In genomic region chr14:105204206-105204930, GRCh38 we compare ENCODE assay signal across 12 cellular contexts. TPM values are rescaled to one million over a fixed set of nuclear protein-coding genes. Genes with fewer than 3 reads are reported as not detected.
DNase-seq lines count a peak whose midpoint lies in the region; ATAC-seq and TF ChIP-seq lines count a peak whose summit lies in the region.
"Had no signal": no experiment of that assay in that cellular context is flagged by ENCODE, and none has a peak within 500 bp of the region (broad histone marks: within the 10 kb centered on the region; RNA-seq: fewer than 3 reads in every experiment).

No MANE protein-coding gene starts in this region.

- no peak overlapping the region for H3K4me3 ChIP-seq in mammary epithelial cell (replicated peaks in 1 of 3; ENCODE audit: insufficient read depth in 1 of 3, low read depth in 2 of 3, low read length in 3 of 3)
- no peak overlapping the region for H3K4me3 ChIP-seq in kidney epithelial cell (ENCODE audit: low read depth, low read length)
- no peak overlapping the region for H3K4me3 ChIP-seq in stomach
- H3K4me3 ChIP-seq: spleen had no signal

- H3K36me3 ChIP-seq in mammary epithelial cell (ENCODE audit: insufficient read depth, low read length) (no peaks in the 10 kb centered on the region), kidney epithelial cell (ENCODE audit: control insufficient read depth, insufficient read depth, low read length) (no peaks in the 10 kb centered on the region), stomach (peaks cover 0 to 8% (median 6%) of the 10 kb centered on the region in 4 donors)

- in situ Hi-C loops in mammary epithelial cell (cut with MboI; ENCODE audit: low sequenced_read_pairs in 2 of 2), result no loop called here

- no peaks in the 10 kb centered on the region for H3K79me2 ChIP-seq in mammary epithelial cell (ENCODE audit: insufficient read depth, low read length)

- intact Hi-C loops in mammary epithelial cell (cut with micrococcal nuclease) (loop anchor here (2.0 kb wide), 1 partner anchor 38 kb away; no protein-coding TSS in a partner anchor), stomach (cut with DNase I; ENCODE audit: low total_unique reads) (loop anchor here (5.0 to 10.0 kb wide), 2 partner anchors 80 to 148 kb away; no protein-coding TSS in a partner anchor)

- H3K4me1 ChIP-seq in mammary epithelial cell (ENCODE audit: insufficient read depth, low read length) (peaks cover 22% of the 10 kb centered on the region), stomach (peaks cover 31 to 63% (median 55%) of the 10 kb centered on the region in 4 donors)

- ATAC-seq in GM19467 (IDR thresholded peaks at IDR 0.05; ENCODE audit: unreplicated experiment), result no peak
- ATAC-seq: activated CD8-positive, alpha-beta T cell treated with anti-CD3 and anti-CD28 coated beads for 36 hours; stimulated activated naive CD8-positive, alpha-beta T cell treated with anti-CD3 and anti-CD28 coated beads, Interleukin-15, Interleukin-2, amounts not matched to agents 100 U/mL and 50 U/mL, for 24 hours had no signal

- H4K20me1 ChIP-seq in mammary epithelial cell (ENCODE audit: insufficient read depth, low read length), result no peaks in the 10 kb centered on the region

- no peak for TF ChIP-seq RAD21 in Ishikawa (IDR thresholded peaks at IDR 0.05; ENCODE audit: low read depth)

- dilution Hi-C loops in mammary epithelial cell (cut with HindIII; ENCODE audit: low sequenced_read_pairs), result no loop called here

- no peak overlapping the region for H3K9ac ChIP-seq in mammary epithelial cell (ENCODE audit: insufficient read depth, low read length)

- CTCF ChIA-PET in mammary epithelial cell (lab: Charles Lee; ENCODE audit: low non-redundant PET), result no interaction called here

- H3K27ac ChIP-seq in mammary epithelial cell (ENCODE audit: insufficient read depth, low read depth, low read length) (no peak overlapping the region), stomach (peak overlapping the region in 1 of 5 donors; percentile 29)
- H3K27ac ChIP-seq: spleen had no signal

- H3K27me3 ChIP-seq in mammary epithelial cell (ENCODE audit: insufficient read depth, low read length), result no peaks in the 10 kb centered on the region
- peaks cover 10% of the 10 kb centered on the region for H3K27me3 ChIP-seq in kidney epithelial cell (ENCODE audit: control insufficient read depth, insufficient read depth, low read length)
- H3K27me3 ChIP-seq in stomach, result peaks cover 4 to 39% (median 21%) of the 10 kb centered on the region in 3 donors

- no peaks in the 10 kb centered on the region for H3K9me3 ChIP-seq in mammary epithelial cell (replicated peaks; ENCODE audit: insufficient read depth, low read length)
- H3K9me3 ChIP-seq in stomach, result no peaks in the 10 kb centered on the region
- H3K9me3 ChIP-seq: spleen had no signal

- no peak overlapping the region for H3K4me2 ChIP-seq in mammary epithelial cell (ENCODE audit: insufficient read depth, low read depth, low read length)

- TF ChIP-seq CTCF in mammary epithelial cell (conservative IDR thresholded peaks at IDR 0.05 in 1 of 2, IDR thresholded peaks at IDR 0.05 in 1 of 2; ENCODE audit: extremely low read depth in 1 of 2, insufficient read depth in 1 of 2, low read depth in 1 of 2, low read length in 2 of 2) (no peak), kidney epithelial cell (IDR thresholded peaks at IDR 0.05; ENCODE audit: insufficient read depth, low read length, poor library complexity, severe bottlenecking) (no peak), stomach (IDR thresholded peaks at IDR 0.05) (no peak)

- DNase-seq in mammary epithelial cell (peak; percentile 46), kidney epithelial cell (ENCODE audit: low read depth) (peak; percentile 28), stomach (peak; percentile 84), SHP77 (lab: John Stamatoyannopoulos, UW) (no peak), NCI-H446 treated with DMSO at 0.1 percent for 48 hours (lab: John Stamatoyannopoulos, UW) (no peak)
- DNase-seq in activated T-cell treated with anti-CD3 and anti-CD28 coated beads, Interleukin-2, amount 50 U/mL, for 1 hour, result no peak
- DNase-seq: activated CD8-positive, alpha-beta T cell treated with anti-CD3 and anti-CD28 coated beads for 36 hours; NCI-H1105 treated with DMSO at 0.1 percent for 48 hours; spleen; stimulated activated naive CD8-positive, alpha-beta T cell treated with anti-CD3 and anti-CD28 coated beads, Interleukin-15, Interleukin-2, amounts not matched to agents 100 U/mL and 50 U/mL, for 24 hours had no signal

- TF ChIP-seq POLR2A in stomach (IDR thresholded peaks at IDR 0.05), result no peak

- H2AFZ ChIP-seq in mammary epithelial cell (ENCODE audit: low read depth, low read length), result no peak overlapping the region

- WGBS in mammary epithelial cell (ENCODE audit: low coverage, missing lambda C conversion rate), result 51% methylated on average over 20 of the region's 24 CpGs
- 30 to 59% (median 42%) methylated on average over 16 to 24 of the region's 24 CpGs for WGBS in stomach, 5 donors

- no TSS peak for BruUV-seq in mammary epithelial cell (replicated peaks; lab: Mats Ljungman, UMichigan)

- no peak for TF ChIP-seq EP300 in Ishikawa (IDR thresholded peaks at IDR 0.05; ENCODE audit: borderline replicate concordance)
- TF ChIP-seq EP300 in stomach (IDR thresholded peaks at IDR 0.05), result no peak

TF ChIP-seq in Ishikawa, 13 proteins besides CTCF, POLR2A, EP300 and RAD21:
- TF ChIP-seq NFIC (IDR thresholded peaks at IDR 0.05) (peak; percentile 55), CEBPB (IDR thresholded peaks at IDR 0.05) (no peak), YY1 (IDR thresholded peaks at IDR 0.05; ENCODE audit: low read depth) (no peak), ZBTB7A (IDR thresholded peaks at IDR 0.05; ENCODE audit: low read depth) (no peak), FOXM1 (IDR thresholded peaks at IDR 0.05; ENCODE audit: borderline replicate concordance, low read depth) (no peak), TCF12 (IDR thresholded peaks at IDR 0.05; ENCODE audit: low read depth) (peak; percentile 56; the same call in 1 of the 2 replicates), USF1 (IDR thresholded peaks at IDR 0.05) (peak; percentile 92), TAF1 (IDR thresholded peaks at IDR 0.05; ENCODE audit: low read depth) (no peak), TEAD4 (IDR thresholded peaks at IDR 0.05) (peak; percentile 55; the same call in 1 of the 2 replicates), CREB1 (IDR thresholded peaks at IDR 0.05; ENCODE audit: low read depth) (no peak), EGR1 (IDR thresholded peaks at IDR 0.05) (0 out of 2 replicates have a peak, but pooled peaks have one; percentile 20), MAX (IDR thresholded peaks at IDR 0.05) (peak; percentile 89)
- TF ChIP-seq, protein P1, sequence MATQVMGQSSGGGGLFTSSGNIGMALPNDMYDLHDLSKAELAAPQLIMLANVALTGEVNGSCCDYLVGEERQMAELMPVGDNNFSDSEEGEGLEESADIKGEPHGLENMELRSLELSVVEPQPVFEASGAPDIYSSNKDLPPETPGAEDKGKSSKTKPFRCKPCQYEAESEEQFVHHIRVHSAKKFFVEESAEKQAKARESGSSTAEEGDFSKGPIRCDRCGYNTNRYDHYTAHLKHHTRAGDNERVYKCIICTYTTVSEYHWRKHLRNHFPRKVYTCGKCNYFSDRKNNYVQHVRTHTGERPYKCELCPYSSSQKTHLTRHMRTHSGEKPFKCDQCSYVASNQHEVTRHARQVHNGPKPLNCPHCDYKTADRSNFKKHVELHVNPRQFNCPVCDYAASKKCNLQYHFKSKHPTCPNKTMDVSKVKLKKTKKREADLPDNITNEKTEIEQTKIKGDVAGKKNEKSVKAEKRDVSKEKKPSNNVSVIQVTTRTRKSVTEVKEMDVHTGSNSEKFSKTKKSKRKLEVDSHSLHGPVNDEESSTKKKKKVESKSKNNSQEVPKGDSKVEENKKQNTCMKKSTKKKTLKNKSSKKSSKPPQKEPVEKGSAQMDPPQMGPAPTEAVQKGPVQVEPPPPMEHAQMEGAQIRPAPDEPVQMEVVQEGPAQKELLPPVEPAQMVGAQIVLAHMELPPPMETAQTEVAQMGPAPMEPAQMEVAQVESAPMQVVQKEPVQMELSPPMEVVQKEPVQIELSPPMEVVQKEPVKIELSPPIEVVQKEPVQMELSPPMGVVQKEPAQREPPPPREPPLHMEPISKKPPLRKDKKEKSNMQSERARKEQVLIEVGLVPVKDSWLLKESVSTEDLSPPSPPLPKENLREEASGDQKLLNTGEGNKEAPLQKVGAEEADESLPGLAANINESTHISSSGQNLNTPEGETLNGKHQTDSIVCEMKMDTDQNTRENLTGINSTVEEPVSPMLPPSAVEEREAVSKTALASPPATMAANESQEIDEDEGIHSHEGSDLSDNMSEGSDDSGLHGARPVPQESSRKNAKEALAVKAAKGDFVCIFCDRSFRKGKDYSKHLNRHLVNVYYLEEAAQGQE (IDR thresholded peaks at IDR 0.05; ENCODE audit: low read depth), result no peak

RNA-seq across cellular contexts. Expression of gene NUDT14, which starts 23.3 kb away (rescaled TPM):
- total RNA-seq in mammary epithelial cell, result 10 to 100 TPM; 32.0 to 41.9 TPM
- 19.8 TPM for polyA plus RNA-seq in mammary epithelial cell
- 23.2 TPM for polyA minus RNA-seq in mammary epithelial cell
- total RNA-seq in kidney epithelial cell, result 73.0 and 87.4 TPM in 2 replicates
- total RNA-seq in stomach, result 10 to 100 TPM in 4 of 5 donors, not detected in 1; 15.2 to 62.6 (median 18.4) TPM
- polyA plus RNA-seq in stomach, result 10 to 100 TPM; 26.6 to 51.7 (median 30.7) TPM

RNA-seq across cellular contexts. Expression of gene JAG2, which starts 35.8 kb away (rescaled TPM):
- total RNA-seq in mammary epithelial cell (100 to 1,000 TPM in 1 of 2 donors, 10 to 100 TPM in 1; 75.2 to 124 TPM), kidney epithelial cell (2.4 and 2.7 TPM in 2 replicates), stomach (100 to 1,000 TPM in 1 of 5 donors, 10 to 100 TPM in 3, 1 to 10 TPM in 1; 8.0 to 117 (median 18.7) TPM)
- polyA plus RNA-seq in mammary epithelial cell (42.6 TPM), stomach (10 to 100 TPM in 1 of 3 donors, 1 to 10 TPM in 2; 6.0 to 27.2 (median 7.5) TPM)
- polyA minus RNA-seq in mammary epithelial cell, result 67.1 TPM

RNA-seq across cellular contexts. Expression of gene BTBD6, which starts 44.0 kb away (rescaled TPM):
- total RNA-seq in mammary epithelial cell, result 10 to 100 TPM; 37.0 to 48.0 TPM
- 45.9 TPM for polyA plus RNA-seq in mammary epithelial cell
- polyA minus RNA-seq in mammary epithelial cell, result 54.2 TPM
- total RNA-seq in kidney epithelial cell, result 45.8 and 48.9 TPM in 2 replicates
- total RNA-seq in stomach, result 10 to 100 TPM; 13.4 to 53.6 (median 25.2) TPM
- polyA plus RNA-seq in stomach, result 10 to 100 TPM; 47.1 to 55.0 (median 50.7) TPM

Comparison
In these comparisons a context has a peak if more than half of its experiments do, and no peak if none do; other contexts are left out.
1. DNase-seq: peak in mammary epithelial cell (single experiment), kidney epithelial cell (single experiment) and stomach (single experiment); none in SHP77 (0 of 2), activated T-cell treated with anti-CD3 and anti-CD28 coated beads, Interleukin-2, amount 50 U/mL, for 1 hour (single experiment) and NCI-H446 treated with DMSO at 0.1 percent for 48 hours (single experiment).